Comparison of ENCODE assay signal across 28 cellular contexts in the genomic region with DNA sequence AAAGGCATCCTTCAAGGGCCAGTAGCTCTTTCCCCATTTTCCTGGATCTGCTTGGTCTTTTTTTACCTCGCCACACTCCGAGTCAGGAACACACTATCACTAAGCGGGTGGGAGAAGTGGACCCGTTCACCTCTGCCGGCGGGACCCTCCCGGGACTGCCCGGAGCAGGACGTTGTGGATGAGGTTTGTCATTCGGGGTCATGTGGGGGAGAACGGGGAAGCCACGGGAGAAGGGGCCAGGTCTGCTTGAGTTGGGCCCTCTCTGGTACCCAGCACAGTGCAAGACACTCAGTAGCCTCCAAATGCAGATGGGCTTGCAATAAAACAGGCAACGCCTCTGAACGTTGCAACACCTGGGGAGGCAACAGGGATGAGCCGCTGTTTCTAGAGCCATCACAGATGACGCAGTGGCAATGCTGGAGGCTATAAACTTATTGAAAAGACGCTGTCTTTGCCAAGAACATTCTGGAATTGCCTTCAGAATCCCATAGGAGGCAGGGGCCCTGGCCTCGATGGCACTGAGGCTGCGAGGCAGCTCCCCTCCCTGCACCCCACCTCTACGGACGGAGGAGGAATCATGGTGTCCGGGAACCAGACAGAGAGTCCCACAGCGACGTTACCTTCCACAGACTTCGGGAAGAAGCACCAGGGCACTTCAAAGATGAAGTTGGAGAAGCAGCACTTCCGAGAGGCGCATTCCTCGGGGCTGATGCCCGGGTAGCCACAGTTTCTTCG. TPM values are rescaled to one million over a fixed set of nuclear protein-coding genes. Genes with fewer than 3 reads are reported as not detected.
"Had no signal": no experiment of that assay in that cellular context is flagged by ENCODE, and none has a peak within 500 bp of the region (broad histone marks: within the 10 kb centered on the region; RNA-seq: fewer than 3 reads in every experiment).

No MANE protein-coding gene starts in this region.

- H3K27ac ChIP-seq: dorsolateral prefrontal cortex, esophagus squamous epithelium, gastrocnemius medialis, parathyroid adenoma, transverse colon, vagina had no signal

- H3K27me3 ChIP-seq: dorsolateral prefrontal cortex, transverse colon, vagina had no signal

- H3K4me3 Mint-ChIP-seq: activated B cell treated with CpG ODN at 0.5 μM for 24 hours; activated CD4-positive, alpha-beta T cell treated with anti-CD3 and anti-CD28 coated beads for 36 hours; activated CD8-positive, alpha-beta T cell treated with anti-CD3 and anti-CD28 coated beads for 36 hours; activated naive CD8-positive, alpha-beta T cell treated with anti-CD3 and anti-CD28 coated beads for 36 hours; activated T-cell treated with anti-CD3 and anti-CD28 coated beads, Interleukin-2, amount 50 U/mL, for 72 hours; effector memory CD8-positive, alpha-beta T cell; nephron; stimulated activated naive B cell treated with anti-CD40 and anti-IgM and Interleukin-4, amounts not matched to agents 10 μg/mL and 1 μg/mL and 100 μg/mL, for 72 hours; T-helper 17 cell had no signal

- DNase-seq: activated B cell treated with CpG ODN at 0.5 μM for 24 hours; activated CD4-positive, alpha-beta T cell treated with anti-CD3 and anti-CD28 coated beads for 36 hours; activated CD8-positive, alpha-beta T cell treated with anti-CD3 and anti-CD28 coated beads for 36 hours; activated gamma-delta T cell; activated naive CD8-positive, alpha-beta T cell treated with anti-CD3 and anti-CD28 coated beads for 36 hours; activated T-cell treated with anti-CD3 and anti-CD28 coated beads, Interleukin-2, amount 50 U/mL, for 72 hours; central memory CD4-positive, alpha-beta T cell; effector memory CD8-positive, alpha-beta T cell; esophagus squamous epithelium; gastrocnemius medialis; hippocampal formation; midbrain; small intestine; stimulated activated CD4-positive, alpha-beta T cell treated with anti-CD3 and anti-CD28 coated beads, Interleukin-15, amount 100 ng/mL, for 24 hours; stimulated activated naive B cell treated with anti-CD40 and anti-IgM and Interleukin-4, amounts not matched to agents 10 μg/mL and 1 μg/mL and 100 μg/mL, for 72 hours; SW 1271; T-helper 17 cell; transverse colon had no signal

- H3K36me3 ChIP-seq: esophagus squamous epithelium, gastrocnemius medialis, transverse colon, vagina had no signal

- H3K9me3 Mint-ChIP-seq: activated B cell treated with CpG ODN at 0.5 μM for 24 hours; activated CD8-positive, alpha-beta T cell treated with anti-CD3 and anti-CD28 coated beads for 36 hours; activated naive CD8-positive, alpha-beta T cell treated with anti-CD3 and anti-CD28 coated beads for 36 hours; activated T-cell treated with anti-CD3 and anti-CD28 coated beads, Interleukin-2, amount 50 U/mL, for 72 hours; effector memory CD8-positive, alpha-beta T cell; nephron; stimulated activated naive B cell treated with anti-CD40 and anti-IgM and Interleukin-4, amounts not matched to agents 10 μg/mL and 1 μg/mL and 100 μg/mL, for 72 hours had no signal

- H3K36me3 Mint-ChIP-seq: activated naive CD8-positive, alpha-beta T cell treated with anti-CD3 and anti-CD28 coated beads for 36 hours; stimulated activated naive B cell treated with anti-CD40 and anti-IgM and Interleukin-4, amounts not matched to agents 10 μg/mL and 1 μg/mL and 100 μg/mL, for 72 hours had no signal

- H3K4me1 ChIP-seq: esophagus squamous epithelium, gastrocnemius medialis, parathyroid adenoma, transverse colon, vagina had no signal

- H3K4me3 ChIP-seq: dorsolateral prefrontal cortex, esophagus squamous epithelium, gastrocnemius medialis, transverse colon, vagina had no signal

- H3K9me3 ChIP-seq: esophagus squamous epithelium, gastrocnemius medialis, transverse colon, vagina had no signal

- H3K27ac Mint-ChIP-seq: activated B cell treated with CpG ODN at 0.5 μM for 24 hours; activated CD4-positive, alpha-beta T cell treated with anti-CD3 and anti-CD28 coated beads for 36 hours; activated CD8-positive, alpha-beta T cell treated with anti-CD3 and anti-CD28 coated beads for 36 hours; activated naive CD8-positive, alpha-beta T cell treated with anti-CD3 and anti-CD28 coated beads for 36 hours; activated T-cell treated with anti-CD3 and anti-CD28 coated beads, Interleukin-2, amount 50 U/mL, for 72 hours; effector memory CD8-positive, alpha-beta T cell; nephron; stimulated activated naive B cell treated with anti-CD40 and anti-IgM and Interleukin-4, amounts not matched to agents 10 μg/mL and 1 μg/mL and 100 μg/mL, for 72 hours; T-helper 17 cell had no signal

- ATAC-seq: activated CD4-positive, alpha-beta T cell treated with anti-CD3 and anti-CD28 coated beads for 36 hours; activated CD8-positive, alpha-beta T cell treated with anti-CD3 and anti-CD28 coated beads for 36 hours; activated T-cell treated with anti-CD3 and anti-CD28 coated beads, Interleukin-2, amount 50 U/mL, for 72 hours; effector memory CD8-positive, alpha-beta T cell; gastrocnemius medialis; sciatic nerve; stimulated activated naive B cell treated with anti-CD40 and anti-IgM and Interleukin-4, amounts not matched to agents 10 μg/mL and 1 μg/mL and 100 μg/mL, for 72 hours; T-helper 17 cell had no signal

- H3K4me1 Mint-ChIP-seq: activated B cell treated with CpG ODN at 0.5 μM for 24 hours; activated CD4-positive, alpha-beta T cell treated with anti-CD3 and anti-CD28 coated beads for 36 hours; activated naive CD8-positive, alpha-beta T cell treated with anti-CD3 and anti-CD28 coated beads for 36 hours; nephron; stimulated activated naive B cell treated with anti-CD40 and anti-IgM and Interleukin-4, amounts not matched to agents 10 μg/mL and 1 μg/mL and 100 μg/mL, for 72 hours; T-helper 17 cell had no signal

- H3K27me3 Mint-ChIP-seq: activated CD4-positive, alpha-beta T cell treated with anti-CD3 and anti-CD28 coated beads for 36 hours; activated CD8-positive, alpha-beta T cell treated with anti-CD3 and anti-CD28 coated beads for 36 hours; activated naive CD8-positive, alpha-beta T cell treated with anti-CD3 and anti-CD28 coated beads for 36 hours; effector memory CD8-positive, alpha-beta T cell; T-helper 17 cell had no signal

RNA-seq across cellular contexts. Expression of a gene that starts 3.8 kb away (rescaled TPM):
- total RNA-seq: activated B cell treated with CpG ODN at 0.5 μM for 24 hours; activated CD4-positive, alpha-beta T cell treated with anti-CD3 and anti-CD28 coated beads for 36 hours; activated CD8-positive, alpha-beta T cell treated with anti-CD3 and anti-CD28 coated beads for 36 hours; activated naive CD8-positive, alpha-beta T cell treated with anti-CD3 and anti-CD28 coated beads for 36 hours; activated T-cell treated with anti-CD3 and anti-CD28 coated beads, Interleukin-2, amount 50 U/mL, for 72 hours; astrocyte; dorsolateral prefrontal cortex; gastrocnemius medialis; liver; myocyte; renal cortical epithelial cell; sciatic nerve; T-helper 17 cell; temporal lobe; vagina had no signal

RNA-seq across cellular contexts. Expression of a gene that starts 19.3 kb away (rescaled TPM):
- total RNA-seq: activated B cell treated with CpG ODN at 0.5 μM for 24 hours; activated CD4-positive, alpha-beta T cell treated with anti-CD3 and anti-CD28 coated beads for 36 hours; activated naive CD8-positive, alpha-beta T cell treated with anti-CD3 and anti-CD28 coated beads for 36 hours; astrocyte; dorsolateral prefrontal cortex; esophagus squamous epithelium; gastrocnemius medialis; liver; myocyte; renal cortical epithelial cell; sciatic nerve; T-helper 17 cell; temporal lobe; vagina had no signal
- polyA plus RNA-seq: liver had no signal

RNA-seq across cellular contexts. Expression of a gene that starts 31.8 kb away (rescaled TPM):
- total RNA-seq: activated B cell treated with CpG ODN at 0.5 μM for 24 hours; activated CD4-positive, alpha-beta T cell treated with anti-CD3 and anti-CD28 coated beads for 36 hours; activated CD8-positive, alpha-beta T cell treated with anti-CD3 and anti-CD28 coated beads for 36 hours; activated naive CD8-positive, alpha-beta T cell treated with anti-CD3 and anti-CD28 coated beads for 36 hours; activated T-cell treated with anti-CD3 and anti-CD28 coated beads, Interleukin-2, amount 50 U/mL, for 72 hours; astrocyte; T-helper 17 cell; temporal lobe had no signal

RNA-seq across cellular contexts. Expression of a gene that starts 48.8 kb away (rescaled TPM):
- total RNA-seq: activated B cell treated with CpG ODN at 0.5 μM for 24 hours, astrocyte, gastrocnemius medialis, myocyte, sciatic nerve, temporal lobe had no signal

RNA-seq across cellular contexts. Expression of a gene that starts 56.7 kb away (rescaled TPM):
- total RNA-seq: activated B cell treated with CpG ODN at 0.5 μM for 24 hours, astrocyte, myocyte, renal cortical epithelial cell, temporal lobe had no signal
